In genomic region chr4:184287697-184288255, GRCh38 we compare ENCODE assay signal across 8 cellular contexts.
A peak's percentile ranks its signal among the peaks of the same experiment; 100 is the strongest.
DNase-seq lines count a peak whose midpoint lies in the region; ATAC-seq and TF ChIP-seq lines count a peak whose summit lies in the region.

No MANE protein-coding gene starts in this region.

- dilution Hi-C loops in mammary epithelial cell (cut with HindIII; ENCODE audit: low sequenced_read_pairs) = no loop called here

- H3K4me1 Mint-ChIP-seq in IgD-negative memory B cell = peaks cover 39 to 44% (median 42%) of the 10 kb centered on the region in 3 donors

- H3K27ac Mint-ChIP-seq in IgD-negative memory B cell = peak overlapping the region in 1 of 3 donors; percentile 85

- H3K9ac ChIP-seq in mammary epithelial cell (ENCODE audit: insufficient read depth, low read length) = peak overlapping the region; percentile 1

- H3K27ac ChIP-seq in mammary epithelial cell (ENCODE audit: insufficient read depth, low read depth, low read length) (no peak overlapping the region), lung (ENCODE audit: low read depth in 1 of 2, low read length in 1 of 2) (peak overlapping the region in 1 of 2 donors; percentile 67)

- 10% methylated on average over 5 of the region's 5 CpGs for WGBS in mammary epithelial cell (ENCODE audit: low coverage, missing lambda C conversion rate)
- 31 to 44% methylated on average over 5 of the region's 5 CpGs for WGBS in lung, 2 donors

- H4K20me1 ChIP-seq in mammary epithelial cell (ENCODE audit: insufficient read depth, low read length) = no peaks in the 10 kb centered on the region

- H3K9me3 ChIP-seq in mammary epithelial cell (replicated peaks; ENCODE audit: insufficient read depth, low read length) = no peaks in the 10 kb centered on the region
- H3K9me3 ChIP-seq in lung (ENCODE audit: control insufficient read depth in 2 of 2, insufficient read depth in 1 of 2, low read length in 1 of 2) = no peaks in the 10 kb centered on the region

- H3K4me3 ChIP-seq in mammary epithelial cell (replicated peaks in 1 of 3; ENCODE audit: insufficient read depth in 1 of 3, low read depth in 2 of 3, low read length in 3 of 3) (no peak overlapping the region), lung (no peak overlapping the region)

- peak; percentile 61 for ATAC-seq in lung (ENCODE audit: insufficient read depth, low FRiP score)

- peak; percentile 4 to 47 for TF ChIP-seq CTCF in mammary epithelial cell (conservative IDR thresholded peaks at IDR 0.05 in 1 of 2, IDR thresholded peaks at IDR 0.05 in 1 of 2; ENCODE audit: extremely low read depth in 1 of 2, insufficient read depth in 1 of 2, low read depth in 1 of 2, low read length in 2 of 2)
- TF ChIP-seq CTCF in lung (IDR thresholded peaks at IDR 0.05; ENCODE audit: control extremely low read depth, extremely low read depth) = no peak

- peak; percentile 68 for DNase-seq in AG20443 (ENCODE audit: low spot score)
- peak; percentile 50 for DNase-seq in mammary epithelial cell
- DNase-seq in lung (ENCODE audit: low spot score) = peak; percentile 81
- DNase-seq in SHP77 (lab: John Stamatoyannopoulos, UW) = no peak
- no peak for DNase-seq in KBM-7
- DNase-seq in SW480 (ENCODE audit: low spot score) = no peak
- DNase-seq in NCI-H524 (lab: John Stamatoyannopoulos, UW) = no peak

- H3K36me3 ChIP-seq in mammary epithelial cell (ENCODE audit: insufficient read depth, low read length) = no peaks in the 10 kb centered on the region
- no peaks in the 10 kb centered on the region for H3K36me3 ChIP-seq in lung (ENCODE audit: control insufficient read depth in 2 of 2, insufficient read depth in 2 of 2, low read length in 2 of 2)

- no peaks in the 10 kb centered on the region for H3K27me3 Mint-ChIP-seq in IgD-negative memory B cell

- in situ Hi-C loops in mammary epithelial cell (cut with MboI; ENCODE audit: low sequenced_read_pairs in 2 of 2) (no loop called here), KBM-7 (cut with MboI; ENCODE audit: low pct_unique_long_range_greater_than_20kb, low sequenced_read_pairs) (no loop called here)

- intact Hi-C loops in mammary epithelial cell (cut with micrococcal nuclease) = loop anchor here (1.0 to 5.0 kb wide), 5 partner anchors 95 to 251 kb away; partner anchors contain the start of gene IRF2

- CTCF ChIA-PET in mammary epithelial cell (lab: Charles Lee; ENCODE audit: low non-redundant PET) = interaction anchor here (0.6 to 1.0 kb wide), 5 partner anchors 24 to 458 kb away, joined by 3 to 9 read pairs (median 3); no protein-coding TSS in a partner anchor

- BruUV-seq in mammary epithelial cell (replicated peaks; lab: Mats Ljungman, UMichigan) = no TSS peak

- H3K27me3 ChIP-seq in mammary epithelial cell (ENCODE audit: insufficient read depth, low read length) (no peaks in the 10 kb centered on the region), lung (ENCODE audit: control insufficient read depth, insufficient read depth) (no peaks in the 10 kb centered on the region)

- no peaks in the 10 kb centered on the region for H3K79me2 ChIP-seq in mammary epithelial cell (ENCODE audit: insufficient read depth, low read length)

- no peaks in the 10 kb centered on the region for H3K9me3 Mint-ChIP-seq in IgD-negative memory B cell

- peak overlapping the region; percentile 1 to 91 (median 80) for H3K4me3 Mint-ChIP-seq in IgD-negative memory B cell

- H3K36me3 Mint-ChIP-seq in IgD-negative memory B cell = no peaks in the 10 kb centered on the region

- H2AFZ ChIP-seq in mammary epithelial cell (ENCODE audit: low read depth, low read length) = peak overlapping the region; percentile 90

- H3K4me1 ChIP-seq in mammary epithelial cell (ENCODE audit: insufficient read depth, low read length) = peaks cover 8% of the 10 kb centered on the region
- H3K4me1 ChIP-seq in lung (ENCODE audit: control insufficient read depth in 2 of 2, insufficient read depth in 2 of 2, low read length in 2 of 2) = peaks cover 0 to 8% of the 10 kb centered on the region in 2 donors

- H3K4me2 ChIP-seq in mammary epithelial cell (ENCODE audit: insufficient read depth, low read depth, low read length) = peak overlapping the region; percentile 69

Comparison
In these comparisons a context has a peak if more than half of its experiments do, and no peak if none do; other contexts are left out.
1. DNase-seq: peak in AG20443 (single experiment), mammary epithelial cell (single experiment) and lung (single experiment); none in SHP77 (0 of 2), KBM-7 (single experiment), SW480 (single experiment) and NCI-H524 (0 of 2).